ENCODE assay signal across 33 cellular contexts in the genomic region with DNA sequence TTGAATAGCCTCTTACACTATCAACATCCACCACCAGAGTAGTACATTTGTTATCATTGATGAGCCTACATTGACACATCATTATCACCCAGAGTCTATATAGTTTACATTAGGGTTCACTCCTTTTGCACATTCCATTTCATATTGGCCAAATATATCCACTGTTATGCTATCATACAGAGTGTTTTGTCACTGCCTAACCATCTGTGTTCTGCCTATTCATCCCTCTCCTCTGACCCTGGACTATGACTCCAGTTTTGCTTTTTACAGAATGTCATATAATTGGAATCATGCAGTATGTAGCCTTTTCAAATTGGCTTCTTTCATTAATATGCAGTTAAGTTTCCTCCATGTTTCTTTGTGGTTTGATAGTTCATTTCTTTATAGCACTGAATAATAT.
"Had no signal": no experiment of that assay in that cellular context is flagged by ENCODE, and none has a peak within 500 bp of the region (broad histone marks: within the 10 kb centered on the region; RNA-seq: fewer than 3 reads in every experiment).

No MANE protein-coding gene starts in this region.

- H3K9me3 ChIP-seq: adrenal gland, body of pancreas, esophagus squamous epithelium had no signal

- H3K4me3 ChIP-seq: adrenal gland, body of pancreas, esophagus squamous epithelium had no signal

- H3K27me3 ChIP-seq: adrenal gland, body of pancreas, esophagus squamous epithelium had no signal

- FAIRE-seq: colon, endometrium, endothelial cell of umbilical vein, frontal cortex had no signal

- H3K27ac ChIP-seq: adrenal gland, body of pancreas, epithelial cell of prostate, esophagus squamous epithelium had no signal

- H3K36me3 ChIP-seq: adrenal gland, esophagus squamous epithelium had no signal

- H3K4me1 ChIP-seq: adrenal gland, body of pancreas, esophagus squamous epithelium had no signal

- DNase-seq: activated CD4-positive, alpha-beta memory T cell treated with anti-CD3 and anti-CD28 coated beads, Interleukin-2, amount 10 ng/mL, durations not matched to agents 7 days and 5 days; activated CD4-positive, alpha-beta T cell treated with anti-CD3 and anti-CD28 coated beads for 36 hours; activated CD4-positive, alpha-beta T cell treated with anti-CD3 and anti-CD28 coated beads, Interleukin-2, amount 10 ng/mL, durations not matched to agents 24 days and 14 days; activated CD4-positive, alpha-beta T cell treated with anti-CD3 and anti-CD28 coated beads, Interleukin-2, amount 50 U/mL, for 4 hours; activated CD4-positive, CD25-positive, alpha-beta regulatory T cell; activated CD4-positive, CD25-positive, alpha-beta regulatory T cell treated with anti-CD3 and anti-CD28 coated beads, Interleukin-2, amount 50 U/mL, for 72 hours; activated CD8-positive, alpha-beta memory T cell treated with anti-CD3 and anti-CD28 coated beads, Interleukin-2, amount 50 U/mL, for 48 hours; activated gamma-delta T cell treated with Interleukin-2 at 50 U/mL for 16 hours; activated naive CD4-positive, alpha-beta T cell treated with anti-CD3 and anti-CD28 coated beads, Interleukin-2, amount 50 U/mL, for 16 hours; activated naive CD4-positive, alpha-beta T cell treated with Interleukin-2 at 50 U/mL for 16 hours; activated naive CD8-positive, alpha-beta T cell treated with anti-CD3 and anti-CD28 coated beads for 36 hours; activated naive CD8-positive, alpha-beta T cell treated with anti-CD3 and anti-CD28 coated beads, Interleukin-2, amount 50 U/mL, for 24 hours; activated T-cell treated with anti-CD3 and anti-CD28 coated beads for 4 hours; activated T-cell treated with anti-CD3 and anti-CD28 coated beads, Interleukin-2, amount 50 U/mL, for 24 hours; activated T-cell treated with anti-CD3 and anti-CD28 coated beads, Interleukin-2, amount 50 U/mL, for 72 hours; adrenal gland; amygdala; aorta; body of pancreas; caudate nucleus; cortex of kidney; dermis blood vessel endothelial cell; effector CD4-positive, alpha-beta T cell; esophagus squamous epithelium; head of caudate nucleus; T-helper 1 cell; T-helper 17 cell; T1000 had no signal

- ATAC-seq: activated CD4-positive, alpha-beta T cell treated with anti-CD3 and anti-CD28 coated beads for 36 hours; activated naive CD8-positive, alpha-beta T cell treated with anti-CD3 and anti-CD28 coated beads, Interleukin-2, amount 50 U/mL, for 24 hours; activated T-cell treated with anti-CD3 and anti-CD28 coated beads, Interleukin-2, amount 50 U/mL, for 72 hours; body of pancreas; T-helper 17 cell had no signal
